Comparison of ENCODE assay signal across 7 cellular contexts in genomic region chr13:30307966-30308290, GRCh38. TPM values are rescaled to one million over a fixed set of nuclear protein-coding genes. Genes with fewer than 3 reads are reported as not detected.
DNase-seq lines count a peak whose midpoint lies in the region; ATAC-seq and TF ChIP-seq lines count a peak whose summit lies in the region.

No MANE protein-coding gene starts in this region.

- TF ChIP-seq POLR2A in HCT116 (IDR thresholded peaks at IDR 0.05; ENCODE audit: borderline replicate concordance, extremely low read depth, insufficient read depth, insufficient read length) = no peak

- BruUV-seq in HCT116 (replicated peaks; lab: Mats Ljungman, UMichigan) = no TSS peak

- H3K4me1 Mint-ChIP-seq in glutamatergic neuron (ENCODE audit: low read depth, unreplicated experiment) = peaks cover 15% of the 10 kb centered on the region

- H3K36me3 Mint-ChIP-seq in glutamatergic neuron (ENCODE audit: unreplicated experiment) = no peaks in the 10 kb centered on the region

- H2AFZ ChIP-seq in HCT116 (ENCODE audit: low read depth, low read length, poor library complexity, severe bottlenecking) (no peak overlapping the region), smooth muscle cell (ENCODE audit: low read depth) (peak overlapping the region; percentile 83)

- H3K79me2 ChIP-seq in HCT116 (ENCODE audit: insufficient read depth, low read length) (peaks cover 37% of the 10 kb centered on the region), smooth muscle cell (ENCODE audit: low read depth) (peaks cover 38% of the 10 kb centered on the region)

- H3K36me3 ChIP-seq in HCT116 (ENCODE audit: control insufficient read depth in 1 of 2, insufficient read depth in 2 of 2, low read length in 2 of 2) (no peaks in the 10 kb centered on the region), WERI-Rb-1 (no peaks in the 10 kb centered on the region), smooth muscle cell (ENCODE audit: low read depth) (no peaks in the 10 kb centered on the region)

- H3K4me3 Mint-ChIP-seq in glutamatergic neuron (ENCODE audit: unreplicated experiment) = peak overlapping the region; percentile 93

- CTCF ChIA-PET in HCT116 (lab: Charles Lee) = no interaction called here

- H3K9me3 ChIP-seq in HCT116 (ENCODE audit: control insufficient read depth in 1 of 2, insufficient read depth in 1 of 2, low read depth in 1 of 2, low read length in 2 of 2) = no peaks in the 10 kb centered on the region
- no peaks in the 10 kb centered on the region for H3K9me3 ChIP-seq in WERI-Rb-1 (ENCODE audit: severe bottlenecking)
- H3K9me3 ChIP-seq in smooth muscle cell (replicated peaks; ENCODE audit: low read depth) = no peaks in the 10 kb centered on the region

- DNase-seq in HCT116 (ENCODE audit: low read depth, low spot score) = no peak
- no peak for DNase-seq in WERI-Rb-1
- DNase-seq in glutamatergic neuron = no peak
- DNase-seq in smooth muscle cell (lab: John Stamatoyannopoulos, UW; ENCODE audit: unreplicated experiment) = no peak
- DNase-seq in mesenteric fat pad (ENCODE audit: low spot score) = no peak
- no peak for DNase-seq in activated CD4-positive, alpha-beta T cell treated with anti-CD3 and anti-CD28 coated beads, Interleukin-2, amount 50 U/mL, for 1 hour

- POLR2A ChIA-PET in HCT116 (lab: Charles Lee) = no interaction called here

- TF ChIP-seq CTCF in HCT116 (IDR thresholded peaks at IDR 0.05 in 2 of 3, conservative IDR thresholded peaks at IDR 0.05 in 1 of 3; ENCODE audit: borderline replicate concordance in 1 of 3, insufficient read depth in 1 of 3, low read depth in 2 of 3, low read length in 2 of 3) (no peak), WERI-Rb-1 (IDR thresholded peaks at IDR 0.05; ENCODE audit: low read depth, low read length) (no peak), glutamatergic neuron (IDR thresholded peaks at IDR 0.05; ENCODE audit: partially characterized antibody, unreplicated experiment) (no peak), smooth muscle cell (IDR thresholded peaks at IDR 0.05; ENCODE audit: borderline replicate concordance, insufficient read depth, poor library complexity, severe bottlenecking) (no peak)

- TF ChIP-seq RAD21 in HCT116 (IDR thresholded peaks at IDR 0.05; ENCODE audit: low read depth) = no peak

- no peaks in the 10 kb centered on the region for H3K9me2 ChIP-seq in HCT116 (ENCODE audit: insufficient read depth)

- H3K9ac ChIP-seq in HCT116 (ENCODE audit: low read length) = peak overlapping the region; percentile 74
- H3K9ac ChIP-seq in smooth muscle cell (ENCODE audit: low read depth) = peak overlapping the region; percentile 90

- H3K4me2 ChIP-seq in HCT116 (ENCODE audit: low read length) = peak overlapping the region; percentile 82
- H3K4me2 ChIP-seq in smooth muscle cell = peak overlapping the region; percentile 88

- H3K27me3 ChIP-seq in HCT116 (ENCODE audit: insufficient read depth, low read length) (no peaks in the 10 kb centered on the region), WERI-Rb-1 (ENCODE audit: insufficient read depth, low read depth, severe bottlenecking) (no peaks in the 10 kb centered on the region), smooth muscle cell (ENCODE audit: low read depth) (no peaks in the 10 kb centered on the region)

- intact Hi-C loops in HCT116 (cut with micrococcal nuclease) = no loop called here

- peak overlapping the region; percentile 6 for H3K27ac Mint-ChIP-seq in glutamatergic neuron (ENCODE audit: unreplicated experiment)

- peaks cover 2% of the 10 kb centered on the region for H3K27me3 Mint-ChIP-seq in glutamatergic neuron (ENCODE audit: unreplicated experiment)

- H4K20me1 ChIP-seq in HCT116 (ENCODE audit: insufficient read depth) = no peaks in the 10 kb centered on the region
- H4K20me1 ChIP-seq in smooth muscle cell (ENCODE audit: low read depth) = no peaks in the 10 kb centered on the region

- peaks cover 7% of the 10 kb centered on the region for H3F3A ChIP-seq in smooth muscle cell (ENCODE audit: low read depth)

- ATAC-seq in HCT116 (no peak), HG02870 (IDR thresholded peaks at IDR 0.05; ENCODE audit: unreplicated experiment) (no peak)

- 24% methylated on average over 8 of the region's 8 CpGs for WGBS in smooth muscle cell (ENCODE audit: low lambda C conversion rate)

- RAD21 ChIA-PET in HCT116 (lab: Charles Lee; ENCODE audit: low non-redundant PET in 1 of 2, low total read pairs in 2 of 2, uncharacterized antibody in 2 of 2, unreplicated experiment in 2 of 2) = no interaction called here

- H3K27ac ChIP-seq in HCT116 (ENCODE audit: low read depth, low read length) (peak overlapping the region; percentile 89), WERI-Rb-1 (peak overlapping the region; percentile 94), smooth muscle cell (ENCODE audit: low read depth) (peak overlapping the region; percentile 78)

- peaks cover 47 to 57% of the 10 kb centered on the region in 2 experiments for H3K4me1 ChIP-seq in HCT116 (ENCODE audit: control insufficient read depth in 1 of 2, insufficient read depth in 2 of 2, low read length in 2 of 2)
- peaks cover 17% of the 10 kb centered on the region for H3K4me1 ChIP-seq in smooth muscle cell (ENCODE audit: low read depth)

- H3K4me3 ChIP-seq in HCT116 (replicated peaks in 1 of 2; ENCODE audit: low read depth in 1 of 2, low read length in 2 of 2) (peak overlapping the region; percentile 69 to 70), WERI-Rb-1 (ENCODE audit: low read depth, low read length) (peak overlapping the region; percentile 67), smooth muscle cell (peak overlapping the region; percentile 98)

- no peaks in the 10 kb centered on the region for H3K9me3 Mint-ChIP-seq in glutamatergic neuron (ENCODE audit: unreplicated experiment)

TF ChIP-seq in HCT116, 20 proteins besides CTCF, POLR2A, EP300 and RAD21 (continues in another document):
- TF ChIP-seq REST (IDR thresholded peaks at IDR 0.05; ENCODE audit: low read depth) (no peak), YY1 (IDR thresholded peaks at IDR 0.05; ENCODE audit: extremely low read depth, insufficient replicate concordance, low read depth, low read length) (no peak), JUND (IDR thresholded peaks at IDR 0.05) (no peak), SRF (IDR thresholded peaks at IDR 0.05; ENCODE audit: low read depth) (no peak), ZFX (IDR thresholded peaks at IDR 0.05) (no peak), TCF7L2 (IDR thresholded peaks at IDR 0.05; ENCODE audit: borderline replicate concordance, extremely low read depth, insufficient read depth, insufficient read length) (no peak), FOSL1 (IDR thresholded peaks at IDR 0.05; ENCODE audit: low read depth) (no peak), ELF1 (IDR thresholded peaks at IDR 0.05; ENCODE audit: borderline replicate concordance, low read depth) (no peak), POLR2AphosphoS5 (IDR thresholded peaks at IDR 0.05; ENCODE audit: low read depth, low read length) (no peak), CEBPB (IDR thresholded peaks at IDR 0.05; ENCODE audit: low read depth) (no peak)
- TF ChIP-seq, protein P1, sequence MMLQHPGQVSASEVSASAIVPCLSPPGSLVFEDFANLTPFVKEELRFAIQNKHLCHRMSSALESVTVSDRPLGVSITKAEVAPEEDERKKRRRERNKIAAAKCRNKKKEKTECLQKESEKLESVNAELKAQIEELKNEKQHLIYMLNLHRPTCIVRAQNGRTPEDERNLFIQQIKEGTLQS (IDR thresholded peaks at IDR 0.05) = no peak
- TF ChIP-seq, protein P2, sequence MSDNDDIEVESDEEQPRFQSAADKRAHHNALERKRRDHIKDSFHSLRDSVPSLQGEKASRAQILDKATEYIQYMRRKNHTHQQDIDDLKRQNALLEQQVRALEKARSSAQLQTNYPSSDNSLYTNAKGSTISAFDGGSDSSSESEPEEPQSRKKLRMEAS (IDR thresholded peaks at IDR 0.05) = no peak

RNA-seq across cellular contexts. Expression of gene KATNAL1, which starts 0.6 kb away (rescaled TPM):
- total RNA-seq in HCT116 (2021; ENCODE audit: unreplicated experiment) (17.3 TPM), glutamatergic neuron (ENCODE audit: unreplicated experiment) (74.6 TPM), smooth muscle cell (35.1 and 37.3 TPM in 2 replicates), mesenteric fat pad (31.6 TPM)
- polyA plus RNA-seq in HCT116 (2012) = 3.1 and 3.4 TPM in 2 replicates
- 9.9 and 12.4 TPM in 2 replicates for polyA plus RNA-seq in smooth muscle cell
